In genomic region chr17:54903375-54903774, GRCh38 we compare ENCODE assay signal across 14 cellular contexts. TPM values are rescaled to one million over a fixed set of nuclear protein-coding genes. Genes with fewer than 3 reads are reported as not detected.
DNase-seq lines count a peak whose midpoint lies in the region; ATAC-seq and TF ChIP-seq lines count a peak whose summit lies in the region.
"Had no signal": no experiment of that assay in that cellular context is flagged by ENCODE, and none has a peak within 500 bp of the region (broad histone marks: within the 10 kb centered on the region; RNA-seq: fewer than 3 reads in every experiment).

No MANE protein-coding gene starts in this region.

- peaks cover 12% of the 10 kb centered on the region for H3K4me1 Mint-ChIP-seq in activated T-cell treated with anti-CD3 and anti-CD28 coated beads, Interleukin-2, amount 50 U/mL, for 24 hours (ENCODE audit: low read depth)

- intact Hi-C loops in mucosa of descending colon (cut with DNase I, micrococcal nuclease) = no loop called here

- H3K4me3 Mint-ChIP-seq in activated T-cell treated with anti-CD3 and anti-CD28 coated beads, Interleukin-2, amount 50 U/mL, for 24 hours = no peak overlapping the region
- H3K4me3 Mint-ChIP-seq: naive thymus-derived CD8-positive, alpha-beta T cell had no signal

- peaks cover 39% of the 10 kb centered on the region for H3K27me3 Mint-ChIP-seq in activated T-cell treated with anti-CD3 and anti-CD28 coated beads, Interleukin-2, amount 50 U/mL, for 24 hours

- H3K4me1 ChIP-seq in mucosa of descending colon (ENCODE audit: low read depth) = peaks cover 7% of the 10 kb centered on the region

- H3K9me3 ChIP-seq in mucosa of descending colon = no peaks in the 10 kb centered on the region

- no peak for TF ChIP-seq CTCF in mucosa of descending colon (IDR thresholded peaks at IDR 0.05)

- no peaks in the 10 kb centered on the region for H3K36me3 ChIP-seq in mucosa of descending colon (ENCODE audit: low read depth)

- ATAC-seq in mucosa of descending colon (no peak), GM18867 (IDR thresholded peaks at IDR 0.05; ENCODE audit: unreplicated experiment) (no peak), GM21825 (IDR thresholded peaks at IDR 0.05; ENCODE audit: unreplicated experiment) (no peak)
- ATAC-seq: naive thymus-derived CD8-positive, alpha-beta T cell had no signal

- H3K36me3 Mint-ChIP-seq in activated T-cell treated with anti-CD3 and anti-CD28 coated beads, Interleukin-2, amount 50 U/mL, for 24 hours (ENCODE audit: low read depth) = no peaks in the 10 kb centered on the region
- H3K36me3 Mint-ChIP-seq: naive thymus-derived CD8-positive, alpha-beta T cell had no signal

- no peak overlapping the region for H3K27ac Mint-ChIP-seq in activated T-cell treated with anti-CD3 and anti-CD28 coated beads, Interleukin-2, amount 50 U/mL, for 24 hours
- H3K27ac Mint-ChIP-seq: naive thymus-derived CD8-positive, alpha-beta T cell had no signal

- H3K9me3 Mint-ChIP-seq in activated T-cell treated with anti-CD3 and anti-CD28 coated beads, Interleukin-2, amount 50 U/mL, for 24 hours = no peaks in the 10 kb centered on the region
- H3K9me3 Mint-ChIP-seq: naive thymus-derived CD8-positive, alpha-beta T cell had no signal

- peak; percentile 15 for DNase-seq in AG20443 (ENCODE audit: low spot score)
- peak; percentile 56 for DNase-seq in HT-29 (ENCODE audit: low spot score)
- peak; percentile 85 for DNase-seq in glomerular visceral epithelial cell (ENCODE audit: extremely low spot score)
- peak in 2 of 3 donors; percentile 24 to 45 for DNase-seq in mucosa of descending colon
- DNase-seq in activated T-cell treated with anti-CD3 and anti-CD28 coated beads, Interleukin-2, amount 50 U/mL, for 24 hours = no peak
- DNase-seq in LoVo (ENCODE audit: low spot score) = no peak
- DNase-seq: activated T-cell treated with anti-CD3 and anti-CD28 coated beads, Interleukin-2, amount 50 U/mL, for 1 hour; effector CD8-positive, alpha-beta T cell; EL; naive thymus-derived CD8-positive, alpha-beta T cell; NCI-H1048; NCI-H524 had no signal

- no peak overlapping the region for H3K4me3 ChIP-seq in mucosa of descending colon

RNA-seq across cellular contexts. Expression of gene TOM1L1, which starts 2.7 kb away (rescaled TPM):
- 25.9 and 29.1 TPM in 2 replicates for total RNA-seq in HT-29 (2014; rRNA removed; shearing (Covaris generic))
- 10 to 100 TPM; 37.3 to 68.7 (median 49.8) TPM for total RNA-seq in mucosa of descending colon
- total RNA-seq: naive thymus-derived CD8-positive, alpha-beta T cell had no signal

Comparison
In these comparisons a context has a peak if more than half of its experiments do, and no peak if none do; other contexts are left out.
1. DNase-seq: peak in AG20443 (single experiment), HT-29 (single experiment), glomerular visceral epithelial cell (single experiment) and mucosa of descending colon (2 of 3); none in activated T-cell treated with anti-CD3 and anti-CD28 coated beads, Interleukin-2, amount 50 U/mL, for 24 hours (single experiment) and LoVo (single experiment).